ENCODE assay signal across 8 cellular contexts in genomic region chr10:17003151-17003550, GRCh38.
A peak's percentile ranks its signal among the peaks of the same experiment; 100 is the strongest.
DNase-seq lines count a peak whose midpoint lies in the region; ATAC-seq and TF ChIP-seq lines count a peak whose summit lies in the region.

No MANE protein-coding gene starts in this region.

- no peaks in the 10 kb centered on the region for H4K20me1 ChIP-seq in osteoblast (ENCODE audit: insufficient read depth, low read length)

- H3K27me3 ChIP-seq in CD4-positive, alpha-beta memory T cell (ENCODE audit: insufficient read depth, low read length): no peaks in the 10 kb centered on the region
- H3K27me3 ChIP-seq in osteoblast (ENCODE audit: insufficient read depth, low read length): no peaks in the 10 kb centered on the region
- H3K27me3 ChIP-seq in aorta (ENCODE audit: control insufficient read depth in 1 of 2, insufficient read depth in 2 of 2, low read length in 1 of 2): no peaks in the 10 kb centered on the region

- H3K4me1 ChIP-seq in CD4-positive, alpha-beta memory T cell (ENCODE audit: insufficient read depth, low read length): peaks cover 48% of the 10 kb centered on the region
- peaks cover 39% of the 10 kb centered on the region for H3K4me1 ChIP-seq in osteoblast (ENCODE audit: insufficient read depth, low read length)
- H3K4me1 ChIP-seq in aorta (ENCODE audit: control insufficient read depth in 1 of 2, insufficient read depth in 2 of 2, low read length in 2 of 2): peaks cover 0 to 8% of the 10 kb centered on the region in 2 donors

- peaks cover 0 to 1% (median 0%) of the 10 kb centered on the region in 8 donors for H3K9me3 Mint-ChIP-seq in CD4-positive, alpha-beta memory T cell
- no peaks in the 10 kb centered on the region for H3K9me3 Mint-ChIP-seq in T-helper 2 cell treated with Interferon-gamma antibody and Interleukin-4, amounts not matched to agents 5 μg/mL and 100 μg/mL, for 36 hours
- peaks cover 0 to 29% (median 10%) of the 10 kb centered on the region in 5 experiments for H3K9me3 Mint-ChIP-seq in brain

- no peaks in the 10 kb centered on the region for H3K27me3 Mint-ChIP-seq in CD4-positive, alpha-beta memory T cell
- peaks cover 64% of the 10 kb centered on the region for H3K27me3 Mint-ChIP-seq in T-helper 2 cell treated with Interferon-gamma antibody and Interleukin-4, amounts not matched to agents 5 μg/mL and 100 μg/mL, for 36 hours (ENCODE audit: low read depth)
- no peaks in the 10 kb centered on the region for H3K27me3 Mint-ChIP-seq in brain

- H2AFZ ChIP-seq in osteoblast (ENCODE audit: low read length): no peak overlapping the region

- ATAC-seq in aorta (ENCODE audit: low FRiP score) (peak; percentile 40), HG03097 (IDR thresholded peaks at IDR 0.05; ENCODE audit: low FRiP score, unreplicated experiment) (no peak)

- H3K9me3 ChIP-seq in CD4-positive, alpha-beta memory T cell (ENCODE audit: control insufficient read depth in 1 of 2, low read length in 2 of 2): no peaks in the 10 kb centered on the region
- H3K9me3 ChIP-seq in osteoblast (ENCODE audit: low read depth, low read length) (no peaks in the 10 kb centered on the region), aorta (ENCODE audit: control insufficient read depth, low read length) (no peaks in the 10 kb centered on the region)

- no peaks in the 10 kb centered on the region for H3K79me2 ChIP-seq in osteoblast (ENCODE audit: insufficient read depth, low read length)

- H3K27ac Mint-ChIP-seq in CD4-positive, alpha-beta memory T cell: peak overlapping the region; percentile 95 to 99 (median 98)
- H3K27ac Mint-ChIP-seq in T-helper 2 cell treated with Interferon-gamma antibody and Interleukin-4, amounts not matched to agents 5 μg/mL and 100 μg/mL, for 36 hours: peak overlapping the region; percentile 23
- H3K27ac Mint-ChIP-seq in brain: peak overlapping the region in 3 of 5 experiments; percentile 87 to 95 (median 94)

- TF ChIP-seq CTCF in brain (conservative IDR thresholded peaks at IDR 0.05) (no peak), osteoblast (IDR thresholded peaks at IDR 0.05; ENCODE audit: extremely low read depth, low read depth, low read length) (no peak)

- CTCF ChIA-PET in CD4-positive, alpha-beta memory T cell (lab: Charles Lee; ENCODE audit: partially characterized antibody): interaction anchor here (0.7 to 1.3 kb wide), 3 partner anchors 9 to 82 kb away, joined by 3 read pairs; no protein-coding TSS in a partner anchor

- peak overlapping the region; percentile 82 for H3K27ac ChIP-seq in CD4-positive, alpha-beta memory T cell (ENCODE audit: low read depth, low read length)
- H3K27ac ChIP-seq in osteoblast (ENCODE audit: low read depth, low read length) (peak overlapping the region; percentile 94), aorta (ENCODE audit: low read depth in 1 of 2, low read length in 2 of 2) (peak overlapping the region; percentile 4 to 91)

- intact Hi-C loops in CD4-positive, alpha-beta memory T cell (cut with micrococcal nuclease): loop anchor here (1.0 kb wide), 2 partner anchors 22 to 26 kb away; no protein-coding TSS in a partner anchor
- intact Hi-C loops in aorta (cut with DNase I): loop anchor here (5.0 to 10.0 kb wide), 6 partner anchors 62 to 224 kb away; partner anchors contain the start of gene VIM (in 1 of the 2)

- no peak overlapping the region for H3K4me3 ChIP-seq in CD4-positive, alpha-beta memory T cell (ENCODE audit: low read length in 2 of 2)
- H3K4me3 ChIP-seq in osteoblast (ENCODE audit: insufficient read depth, low read length) (peak overlapping the region; percentile 7), aorta (ENCODE audit: low read length in 2 of 2) (no peak overlapping the region)

- POLR2A ChIA-PET in CD4-positive, alpha-beta memory T cell (lab: Charles Lee; ENCODE audit: partially characterized antibody): interaction anchor here (1.0 to 2.5 kb wide), 5 partner anchors 20 to 226 kb away, joined by 5 to 15 read pairs (median 9); partner anchors contain the start of gene TRDMT1

- peaks cover 33 to 55% (median 43%) of the 10 kb centered on the region in 4 donors for H3K4me1 Mint-ChIP-seq in CD4-positive, alpha-beta memory T cell
- H3K4me1 Mint-ChIP-seq in T-helper 2 cell treated with Interferon-gamma antibody and Interleukin-4, amounts not matched to agents 5 μg/mL and 100 μg/mL, for 36 hours (ENCODE audit: low read depth): peaks cover 33% of the 10 kb centered on the region
- H3K4me1 Mint-ChIP-seq in brain: peaks cover 72% of the 10 kb centered on the region

- peak overlapping the region in 7 of 8 donors; percentile 14 to 79 (median 71) for H3K4me3 Mint-ChIP-seq in CD4-positive, alpha-beta memory T cell
- H3K4me3 Mint-ChIP-seq in T-helper 2 cell treated with Interferon-gamma antibody and Interleukin-4, amounts not matched to agents 5 μg/mL and 100 μg/mL, for 36 hours: peak overlapping the region; percentile 61
- H3K4me3 Mint-ChIP-seq in brain: no peak overlapping the region

- 39 to 54% methylated on average over 7 of the region's 7 CpGs for WGBS in aorta, 2 donors

- peak overlapping the region; percentile 66 for H3K4me2 ChIP-seq in osteoblast (ENCODE audit: insufficient read depth, low read length)

- peak; percentile 63 to 93 (median 71) for DNase-seq in CD4-positive, alpha-beta memory T cell
- DNase-seq in T-helper 2 cell treated with Interferon-gamma antibody and Interleukin-4, amounts not matched to agents 5 μg/mL and 100 μg/mL, for 36 hours (ENCODE audit: low spot score): peak; percentile 78
- DNase-seq in osteoblast (ENCODE audit: insufficient read length, low spot score, missing footprints) (peak; percentile 71), aorta (no peak), midbrain (lab: John Stamatoyannopoulos, UW) (no peak), hippocampal formation (lab: John Stamatoyannopoulos, UW) (no peak)

- H3K36me3 Mint-ChIP-seq in CD4-positive, alpha-beta memory T cell: no peaks in the 10 kb centered on the region
- peaks cover 3% of the 10 kb centered on the region for H3K36me3 Mint-ChIP-seq in T-helper 2 cell treated with Interferon-gamma antibody and Interleukin-4, amounts not matched to agents 5 μg/mL and 100 μg/mL, for 36 hours (ENCODE audit: low read depth)
- no peaks in the 10 kb centered on the region for H3K36me3 Mint-ChIP-seq in brain

- H3K36me3 ChIP-seq in CD4-positive, alpha-beta memory T cell (ENCODE audit: insufficient read depth, low read length): no peaks in the 10 kb centered on the region
- H3K36me3 ChIP-seq in osteoblast (ENCODE audit: insufficient read depth, low read length): no peaks in the 10 kb centered on the region
- H3K36me3 ChIP-seq in aorta (ENCODE audit: control insufficient read depth in 1 of 2, insufficient read depth in 2 of 2, low read length in 1 of 2): no peaks in the 10 kb centered on the region

Comparison
In these comparisons a context has a peak if more than half of its experiments do, and no peak if none do; other contexts are left out.
1. DNase-seq: peak in CD4-positive, alpha-beta memory T cell (5 of 5), T-helper 2 cell treated with Interferon-gamma antibody and Interleukin-4, amounts not matched to agents 5 μg/mL and 100 μg/mL, for 36 hours (single experiment) and osteoblast (single experiment); none in aorta (0 of 2), midbrain (single experiment) and hippocampal formation (0 of 2).
2. H3K27ac Mint-ChIP-seq: peak in every context shown above with its lines; median percentile 98 in CD4-positive, alpha-beta memory T cell; 94 in brain; 23 in T-helper 2 cell treated with Interferon-gamma antibody and Interleukin-4, amounts not matched to agents 5 μg/mL and 100 μg/mL, for 36 hours.
3. H3K4me3 Mint-ChIP-seq: peak in CD4-positive, alpha-beta memory T cell (7 of 8) and T-helper 2 cell treated with Interferon-gamma antibody and Interleukin-4, amounts not matched to agents 5 μg/mL and 100 μg/mL, for 36 hours (single experiment); none in brain (0 of 5).
4. Peak in every context shown above with its lines, with median percentiles within 50 percentile points of each other: H3K27ac ChIP-seq.